Comparison of ENCODE assay signal across 13 cellular contexts in the genomic region with DNA sequence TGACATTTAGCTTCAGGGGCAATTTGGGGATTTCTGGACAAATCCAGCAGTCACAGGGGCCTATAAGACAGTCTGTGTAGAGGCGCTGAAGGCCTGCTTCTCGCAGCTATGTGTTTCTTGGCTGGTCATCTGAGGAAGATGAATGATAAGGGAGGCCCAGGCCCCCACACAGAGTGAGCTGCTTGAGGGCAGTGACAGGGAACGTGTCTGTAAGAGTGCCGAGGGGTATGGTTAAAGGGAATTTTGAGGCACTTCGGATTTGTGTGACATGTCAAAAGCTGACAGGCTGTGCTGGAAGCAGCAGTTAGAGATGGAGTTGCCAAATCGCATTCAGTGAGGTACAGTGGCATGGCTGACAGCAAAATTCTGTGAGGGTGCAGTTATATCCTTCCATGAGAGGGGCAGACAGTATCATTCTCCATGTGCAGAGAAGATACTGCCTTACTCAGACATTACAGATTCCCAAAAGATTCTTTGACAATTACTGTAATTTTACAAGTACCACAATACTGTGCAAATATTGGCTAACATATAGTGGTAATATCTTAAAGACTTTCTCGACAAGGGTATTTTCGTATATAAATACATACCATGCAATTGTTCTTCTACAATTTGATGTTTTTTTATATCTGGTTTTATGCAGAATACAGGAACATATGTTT.
DNase-seq lines count a peak whose midpoint lies in the region; ATAC-seq and TF ChIP-seq lines count a peak whose summit lies in the region.
"Had no signal": no experiment of that assay in that cellular context is flagged by ENCODE, and none has a peak within 500 bp of the region (broad histone marks: within the 10 kb centered on the region; RNA-seq: fewer than 3 reads in every experiment).

No MANE protein-coding gene starts in this region.

- POLR2A ChIA-PET in A673 (lab: Charles Lee; ENCODE audit: low non-redundant PET), result no interaction called here

- TF ChIP-seq CTCF in brain microvascular endothelial cell (IDR thresholded peaks at IDR 0.05; ENCODE audit: low read depth, low read length, missing control alignments) (no peak), type B pancreatic cell (conservative IDR thresholded peaks at IDR 0.05) (no peak), A673 (conservative IDR thresholded peaks at IDR 0.05; ENCODE audit: low read depth, low read length) (no peak)

- no peak overlapping the region for H3K4me3 ChIP-seq in brain microvascular endothelial cell (ENCODE audit: low read depth, low read length)
- no peak overlapping the region for H3K4me3 ChIP-seq in A673 (ENCODE audit: low read depth, low read length, poor library complexity, severe bottlenecking)
- H3K4me3 ChIP-seq: coronary artery, tibial nerve had no signal

- CTCF ChIA-PET in A673 (lab: Charles Lee), result no interaction called here

- intact Hi-C loops in A673 (cut with micrococcal nuclease; ENCODE audit: unreplicated experiment), result no loop called here

- H3K27me3 Mint-ChIP-seq in type B pancreatic cell, result no peaks in the 10 kb centered on the region
- H3K27me3 Mint-ChIP-seq: activated CD8-positive, alpha-beta memory T cell treated with anti-CD3 and anti-CD28 coated beads, Interleukin-2, amount 10 ng/mL, durations not matched to agents 7 days and 5 days; activated naive CD8-positive, alpha-beta T cell treated with anti-CD3 and anti-CD28 coated beads for 36 hours had no signal

- H3K9me3 Mint-ChIP-seq in type B pancreatic cell, result peaks cover 18% of the 10 kb centered on the region

- no TSS peak for BruUV-seq in A673 (replicated peaks; lab: Mats Ljungman, UMichigan)

- peaks cover 31% of the 10 kb centered on the region for H3K4me1 Mint-ChIP-seq in type B pancreatic cell (ENCODE audit: unreplicated experiment)

- DNase-seq in SIG-M5 treated with dmso at 0.1 percent for 504 hours (lab: John Stamatoyannopoulos, UW; ENCODE audit: unreplicated experiment) (peak; percentile 21), SIG-M5 (lab: John Stamatoyannopoulos, UW) (no peak), brain microvascular endothelial cell (peak; percentile 35), left kidney (ENCODE audit: low read depth, low spot score) (peak; percentile 54), type B pancreatic cell (ENCODE audit: extremely low spot score, unreplicated experiment) (no peak), LoVo (ENCODE audit: low spot score) (no peak), A673 (ENCODE audit: low spot score) (no peak)
- DNase-seq: activated CD8-positive, alpha-beta memory T cell treated with anti-CD3 and anti-CD28 coated beads, Interleukin-2, amount 10 ng/mL, durations not matched to agents 7 days and 5 days; activated naive CD8-positive, alpha-beta T cell treated with anti-CD3 and anti-CD28 coated beads for 36 hours; NCI-H345 had no signal

- no peaks in the 10 kb centered on the region for H3K36me3 ChIP-seq in brain microvascular endothelial cell (replicated peaks)
- H3K36me3 ChIP-seq in A673 (ENCODE audit: insufficient read depth, low read length, poor library complexity, severe bottlenecking), result no peaks in the 10 kb centered on the region
- H3K36me3 ChIP-seq: tibial nerve had no signal

- no peak overlapping the region for H3K4me3 Mint-ChIP-seq in type B pancreatic cell
- H3K4me3 Mint-ChIP-seq: activated CD8-positive, alpha-beta memory T cell treated with anti-CD3 and anti-CD28 coated beads, Interleukin-2, amount 10 ng/mL, durations not matched to agents 7 days and 5 days; activated naive CD8-positive, alpha-beta T cell treated with anti-CD3 and anti-CD28 coated beads for 36 hours had no signal

- H3K4me1 ChIP-seq in A673 (ENCODE audit: insufficient read depth, low read length, poor library complexity, severe bottlenecking), result peaks cover 20% of the 10 kb centered on the region

- peak overlapping the region; percentile 33 for H3K27ac ChIP-seq in brain microvascular endothelial cell
- no peak overlapping the region for H3K27ac ChIP-seq in A673 (ENCODE audit: low read depth, low read length, poor library complexity, severe bottlenecking)

- no peak for ATAC-seq in HG02678 (IDR thresholded peaks at IDR 0.05; ENCODE audit: unreplicated experiment)
- ATAC-seq: activated CD8-positive, alpha-beta memory T cell treated with anti-CD3 and anti-CD28 coated beads, Interleukin-2, amount 10 ng/mL, durations not matched to agents 7 days and 5 days had no signal

- H3K9me3 ChIP-seq in A673 (ENCODE audit: low read depth, low read length, poor library complexity, severe bottlenecking), result no peaks in the 10 kb centered on the region
- H3K9me3 ChIP-seq: tibial nerve had no signal

- H3K27ac Mint-ChIP-seq in type B pancreatic cell, result peak overlapping the region; percentile 34
- H3K27ac Mint-ChIP-seq: activated CD8-positive, alpha-beta memory T cell treated with anti-CD3 and anti-CD28 coated beads, Interleukin-2, amount 10 ng/mL, durations not matched to agents 7 days and 5 days; activated naive CD8-positive, alpha-beta T cell treated with anti-CD3 and anti-CD28 coated beads for 36 hours had no signal

- in situ Hi-C loops in brain microvascular endothelial cell (cut with HindIII; ENCODE audit: low pct_ligation_motif_present, low sequenced_read_pairs), result no loop called here

- peaks cover 14% of the 10 kb centered on the region for H3K36me3 Mint-ChIP-seq in type B pancreatic cell
- H3K36me3 Mint-ChIP-seq: activated CD8-positive, alpha-beta memory T cell treated with anti-CD3 and anti-CD28 coated beads, Interleukin-2, amount 10 ng/mL, durations not matched to agents 7 days and 5 days had no signal

- H3K27me3 ChIP-seq in brain microvascular endothelial cell (replicated peaks), result no peaks in the 10 kb centered on the region
- H3K27me3 ChIP-seq in A673 (replicated peaks; ENCODE audit: insufficient read depth, low read depth, low read length, poor library complexity), result no peaks in the 10 kb centered on the region
- H3K27me3 ChIP-seq: tibial nerve had no signal

Comparison
In these comparisons a context has a peak if more than half of its experiments do, and no peak if none do; other contexts are left out.
1. DNase-seq: peak in SIG-M5 treated with dmso at 0.1 percent for 504 hours (single experiment), brain microvascular endothelial cell (single experiment) and left kidney (single experiment); none in SIG-M5 (single experiment), type B pancreatic cell (single experiment), LoVo (single experiment) and A673 (single experiment).